In genomic region chr9:99463144-99463543, GRCh38 we compare ENCODE assay signal across 30 cellular contexts.
"Had no signal": no experiment of that assay in that cellular context is flagged by ENCODE, and none has a peak within 500 bp of the region (broad histone marks: within the 10 kb centered on the region; RNA-seq: fewer than 3 reads in every experiment).

No MANE protein-coding gene starts in this region.

- H3K4me2 ChIP-seq: neural progenitor cell, smooth muscle cell had no signal

- H3K79me2 ChIP-seq: parathyroid adenoma had no signal

- H3K4me3 Mint-ChIP-seq: naive thymus-derived CD4-positive, alpha-beta T cell; natural killer cell; nephron; neural progenitor cell; stimulated activated memory B cell treated with anti-CD40 and anti-IgM and Interleukin-4, amounts not matched to agents 10 μg/mL and 1 μg/mL and 100 μg/mL, for 72 hours; stimulated activated naive CD8-positive, alpha-beta T cell treated with anti-CD3 and anti-CD28 coated beads, Interleukin-15, Interleukin-2, amounts not matched to agents 100 ng/mL and 50 ng/mL, for 24 hours had no signal

- H3K27me3 Mint-ChIP-seq: progenitor cell of endocrine pancreas; stimulated activated memory B cell treated with anti-CD40 and anti-IgM and Interleukin-4, amounts not matched to agents 10 μg/mL and 1 μg/mL and 100 μg/mL, for 72 hours had no signal

- DNase-seq: naive thymus-derived CD4-positive, alpha-beta T cell; natural killer cell; occipital lobe; ovary; posterior cingulate gyrus; psoas muscle; right cardiac atrium; right lobe of liver; sigmoid colon; spleen; stimulated activated CD4-positive, alpha-beta T cell treated with anti-CD3 and anti-CD28 coated beads, Interleukin-12 subunit alpha, Interleukin-12 subunit beta, amount 100 ng/mL, for 4 hours; stimulated activated CD4-positive, alpha-beta T cell treated with anti-CD3 and anti-CD28 coated beads, Interleukin-1b, Interleukin-23, amount 100 ng/mL, for 48 hours; stimulated activated CD4-positive, alpha-beta T cell treated with anti-CD3 and anti-CD28 coated beads, Interleukin-4, amount 100 ng/mL, for 1 hour; stimulated activated CD4-positive, alpha-beta T cell treated with anti-CD3 and anti-CD28 coated beads, Interleukin-4, amount 100 ng/mL, for 4 hours; stimulated activated CD8-positive, alpha-beta memory T cell treated with anti-CD3 and anti-CD28 coated beads, Interleukin-4, amount 100 ng/mL, for 48 hours; stimulated activated naive CD4-positive, alpha-beta T cell treated with Interleukin-2 at 50 U/mL for 16 hours; stomach; thyroid gland; trophoblast cell; upper lobe of left lung had no signal

- H3K27ac ChIP-seq: neural progenitor cell, ovary, parathyroid adenoma, psoas muscle, right lobe of liver, sigmoid colon, spleen, stomach, thoracic aorta, thyroid gland, tibial nerve, upper lobe of left lung, vagina had no signal

- H3K36me3 Mint-ChIP-seq: naive thymus-derived CD4-positive, alpha-beta T cell; natural killer cell; neural progenitor cell had no signal

- H3K4me1 ChIP-seq: parathyroid adenoma, psoas muscle, right lobe of liver, spleen, thyroid gland, tibial nerve, upper lobe of left lung had no signal

- H3K4me1 Mint-ChIP-seq: naive thymus-derived CD4-positive, alpha-beta T cell; natural killer cell had no signal

- ATAC-seq: naive thymus-derived CD4-positive, alpha-beta T cell; natural killer cell; psoas muscle; right cardiac atrium; stimulated activated memory B cell treated with anti-CD40 and anti-IgM and Interleukin-4, amounts not matched to agents 10 μg/mL and 1 μg/mL and 100 μg/mL, for 72 hours had no signal

- H3K27me3 ChIP-seq: neural progenitor cell, ovary, right lobe of liver, sigmoid colon, spleen, stomach, thyroid gland, tibial nerve, upper lobe of left lung, vagina had no signal

- H3K4me3 ChIP-seq: neural progenitor cell, ovary, psoas muscle, right lobe of liver, sigmoid colon, smooth muscle cell, spleen, stomach, thoracic aorta, thyroid gland, tibial nerve, upper lobe of left lung, vagina had no signal

- H3K27ac Mint-ChIP-seq: naive thymus-derived CD4-positive, alpha-beta T cell; natural killer cell; nephron; neural progenitor cell; progenitor cell of endocrine pancreas; stimulated activated naive CD8-positive, alpha-beta T cell treated with anti-CD3 and anti-CD28 coated beads, Interleukin-15, Interleukin-2, amounts not matched to agents 100 ng/mL and 50 ng/mL, for 24 hours had no signal

- H3K36me3 ChIP-seq: neural progenitor cell, ovary, right lobe of liver, sigmoid colon, spleen, stomach, thoracic aorta, thyroid gland, tibial nerve, upper lobe of left lung, vagina had no signal

- H2AFZ ChIP-seq: neural progenitor cell, parathyroid adenoma had no signal

- H3K9me3 ChIP-seq: ovary, psoas muscle, right lobe of liver, sigmoid colon, spleen, stomach, thoracic aorta, thyroid gland, tibial nerve, upper lobe of left lung, vagina had no signal

- H3K9me3 Mint-ChIP-seq: naive thymus-derived CD4-positive, alpha-beta T cell; natural killer cell; nephron; neural progenitor cell; stimulated activated memory B cell treated with anti-CD40 and anti-IgM and Interleukin-4, amounts not matched to agents 10 μg/mL and 1 μg/mL and 100 μg/mL, for 72 hours; stimulated activated naive CD8-positive, alpha-beta T cell treated with anti-CD3 and anti-CD28 coated beads, Interleukin-15, Interleukin-2, amounts not matched to agents 100 ng/mL and 50 ng/mL, for 24 hours had no signal
